ENCODE assay signal across 21 cellular contexts in genomic region chr19:7260161-7260560, GRCh38. TPM values are rescaled to one million over a fixed set of nuclear protein-coding genes. Genes with fewer than 3 reads are reported as not detected.
DNase-seq lines count a peak whose midpoint lies in the region; ATAC-seq and TF ChIP-seq lines count a peak whose summit lies in the region.
"Had no signal": no experiment of that assay in that cellular context is flagged by ENCODE, and none has a peak within 500 bp of the region (broad histone marks: within the 10 kb centered on the region; RNA-seq: fewer than 3 reads in every experiment).

No MANE protein-coding gene starts in this region.

- peak; percentile 7 for DNase-seq in LHCN-M2 (ENCODE audit: low read depth)
- peak in 2 of 4 donors; percentile 36 to 53 for DNase-seq in body of pancreas
- DNase-seq in osteoblast (ENCODE audit: insufficient read length, low spot score, missing footprints), result peak; percentile 44
- DNase-seq in substantia nigra (lab: John Stamatoyannopoulos, UW), result no peak
- DNase-seq in NCI-H69 (lab: John Stamatoyannopoulos, UW), result no peak
- DNase-seq in SKM-1 treated with dmso at 0.1 percent for 144 hours (lab: John Stamatoyannopoulos, UW; ENCODE audit: unreplicated experiment), result no peak
- DNase-seq: CD4-positive, CD25-positive, alpha-beta regulatory T cell; DMS153; DND-41; IMR-90; KG1; MM.1S; NCI-H2029; NCI-H446; NCI-H524 treated with DMSO at 0.1 percent for 48 hours; NCI-H82; NK-92 treated with Interleukin-12 subunit alpha and Interleukin-12 subunit beta, amount 100 ng/mL, for 24 hours; PC-9; Right ventricle myocardium superior had no signal

- H3K4me3 ChIP-seq in body of pancreas (no peak overlapping the region), osteoblast (ENCODE audit: insufficient read depth, low read length) (no peak overlapping the region)
- H3K4me3 ChIP-seq: PC-9, SJSA1 had no signal

- TF ChIP-seq CTCF in body of pancreas (IDR thresholded peaks at IDR 0.05), result no peak
- no peak for TF ChIP-seq CTCF in osteoblast (IDR thresholded peaks at IDR 0.05; ENCODE audit: extremely low read depth, low read depth, low read length)

- H3K4me2 ChIP-seq in osteoblast (ENCODE audit: insufficient read depth, low read length), result no peak overlapping the region
- H3K4me2 ChIP-seq: PC-9 had no signal

- WGBS in body of pancreas, 2 donors, result 40 to 51% methylated on average over 4 to 7 of the region's 7 CpGs

- TF ChIP-seq POLR2A in body of pancreas (IDR thresholded peaks at IDR 0.05), result no peak

- H3K27me3 ChIP-seq in body of pancreas (no peaks in the 10 kb centered on the region), osteoblast (ENCODE audit: insufficient read depth, low read length) (no peaks in the 10 kb centered on the region)
- H3K27me3 ChIP-seq: SJSA1 had no signal

- H3K79me2 ChIP-seq in osteoblast (ENCODE audit: insufficient read depth, low read length), result no peaks in the 10 kb centered on the region

- peaks cover 5% of the 10 kb centered on the region for H4K20me1 ChIP-seq in osteoblast (ENCODE audit: insufficient read depth, low read length)

- H2AFZ ChIP-seq in osteoblast (ENCODE audit: low read length), result no peak overlapping the region
- H2AFZ ChIP-seq: PC-9 had no signal

- ATAC-seq in body of pancreas (no peak), GM21447 (IDR thresholded peaks at IDR 0.05; ENCODE audit: unreplicated experiment) (no peak)

- H3K36me3 ChIP-seq in body of pancreas (replicated peaks in 1 of 2; ENCODE audit: insufficient read depth in 1 of 2, low read depth in 2 of 2) (peaks cover 0 to 4% of the 10 kb centered on the region in 2 donors), osteoblast (ENCODE audit: insufficient read depth, low read length) (no peaks in the 10 kb centered on the region)
- H3K36me3 ChIP-seq: SJSA1 had no signal

- H3K27ac ChIP-seq in body of pancreas (peak overlapping the region; percentile 30 to 85 (median 64)), osteoblast (ENCODE audit: low read depth, low read length) (no peak overlapping the region), substantia nigra (ENCODE audit: low read depth, low read length, poor library complexity, severe bottlenecking) (peak overlapping the region; percentile 11)
- H3K27ac ChIP-seq: PC-9, SJSA1 had no signal

- H3K9me3 ChIP-seq in body of pancreas (no peaks in the 10 kb centered on the region), osteoblast (ENCODE audit: low read depth, low read length) (no peaks in the 10 kb centered on the region)
- H3K9me3 ChIP-seq: SJSA1 had no signal

- intact Hi-C loops in body of pancreas (cut with DNase I), result no loop called here

- H3K4me1 ChIP-seq in body of pancreas (peaks cover 94% of the 10 kb centered on the region), osteoblast (ENCODE audit: insufficient read depth, low read length) (no peaks in the 10 kb centered on the region)
- H3K4me1 ChIP-seq: SJSA1 had no signal

RNA-seq across cellular contexts. Expression of gene INSR, which starts 34.1 kb away (rescaled TPM):
- 4.9 and 7.4 TPM in 2 replicates for total RNA-seq in LHCN-M2 (2014; rRNA removed)
- polyA plus RNA-seq in LHCN-M2 (2012), result 1.6 TPM
- total RNA-seq in body of pancreas, result 100 to 1,000 TPM; 243 to 284 TPM
- 36.8 and 44.2 TPM in 2 replicates for total RNA-seq in osteoblast

Comparison
In these comparisons a context has a peak if more than half of its experiments do, and no peak if none do; other contexts are left out.
1. DNase-seq: peak in LHCN-M2 (single experiment) and osteoblast (single experiment); none in substantia nigra (0 of 49), NCI-H69 (single experiment) and SKM-1 treated with dmso at 0.1 percent for 144 hours (single experiment).